ENCODE assay signal across 9 cellular contexts in genomic region chr9:73153793-73154227, GRCh38. TPM values are rescaled to one million over a fixed set of nuclear protein-coding genes. Genes with fewer than 3 reads are reported as not detected.
A peak's percentile ranks its signal among the peaks of the same experiment; 100 is the strongest.
DNase-seq lines count a peak whose midpoint lies in the region; ATAC-seq and TF ChIP-seq lines count a peak whose summit lies in the region.
"Had no signal": no experiment of that assay in that cellular context is flagged by ENCODE, and none has a peak within 500 bp of the region (broad histone marks: within the 10 kb centered on the region; RNA-seq: fewer than 3 reads in every experiment).

No MANE protein-coding gene starts in this region.

- H3K4me3 Mint-ChIP-seq in activated CD4-positive, alpha-beta T cell treated with anti-CD3 and anti-CD28 coated beads, Interleukin-2, amount 10 ng/mL, durations not matched to agents 7 days and 5 days = peak overlapping the region; percentile 84
- peak overlapping the region; percentile 92 for H3K4me3 Mint-ChIP-seq in activated naive CD8-positive, alpha-beta T cell

- H3K4me1 Mint-ChIP-seq in activated CD4-positive, alpha-beta T cell treated with anti-CD3 and anti-CD28 coated beads, Interleukin-2, amount 10 ng/mL, durations not matched to agents 7 days and 5 days = peaks cover 78% of the 10 kb centered on the region
- peaks cover 86% of the 10 kb centered on the region for H3K4me1 Mint-ChIP-seq in activated naive CD8-positive, alpha-beta T cell (ENCODE audit: low read depth)

- no peak for TF ChIP-seq CTCF in tibial artery (IDR thresholded peaks at IDR 0.05)

- no peaks in the 10 kb centered on the region for H3K9me3 Mint-ChIP-seq in activated CD4-positive, alpha-beta T cell treated with anti-CD3 and anti-CD28 coated beads, Interleukin-2, amount 10 ng/mL, durations not matched to agents 7 days and 5 days
- H3K9me3 Mint-ChIP-seq in activated naive CD8-positive, alpha-beta T cell (ENCODE audit: low read depth) = no peaks in the 10 kb centered on the region

- H3K36me3 ChIP-seq in tibial artery = peaks cover 4 to 5% (median 4%) of the 10 kb centered on the region in 3 donors

- CTCF ChIA-PET in activated CD4-positive, alpha-beta T cell treated with anti-CD3 and anti-CD28 coated beads, Interleukin-2, amount 10 ng/mL, durations not matched to agents 7 days and 5 days (lab: Charles Lee) = interaction anchor here (1.2 to 1.4 kb wide), 2 partner anchors 20 to 37 kb away, joined by 3 to 5 read pairs; no protein-coding TSS in a partner anchor

- no peaks in the 10 kb centered on the region for H3K27me3 ChIP-seq in tibial artery

- no peaks in the 10 kb centered on the region for H3K27me3 Mint-ChIP-seq in activated CD4-positive, alpha-beta T cell treated with anti-CD3 and anti-CD28 coated beads, Interleukin-2, amount 10 ng/mL, durations not matched to agents 7 days and 5 days
- H3K27me3 Mint-ChIP-seq in activated naive CD8-positive, alpha-beta T cell = no peaks in the 10 kb centered on the region

- H3K27ac Mint-ChIP-seq in activated CD4-positive, alpha-beta T cell treated with anti-CD3 and anti-CD28 coated beads, Interleukin-2, amount 10 ng/mL, durations not matched to agents 7 days and 5 days = peak overlapping the region; percentile 88
- H3K27ac Mint-ChIP-seq in activated naive CD8-positive, alpha-beta T cell = peak overlapping the region; percentile 87

- POLR2A ChIA-PET in activated CD4-positive, alpha-beta T cell treated with anti-CD3 and anti-CD28 coated beads, Interleukin-2, amount 10 ng/mL, durations not matched to agents 7 days and 5 days (lab: Charles Lee) = no interaction called here

- H3K4me1 ChIP-seq in tibial artery = peaks cover 0 to 77% (median 47%) of the 10 kb centered on the region in 4 donors

- intact Hi-C loops in tibial artery (cut with DNase I; ENCODE audit: low total_unique reads) = no loop called here

- ATAC-seq in GM21825 (IDR thresholded peaks at IDR 0.05; ENCODE audit: unreplicated experiment) (no peak), GM19463 (IDR thresholded peaks at IDR 0.05; ENCODE audit: unreplicated experiment) (no peak)

- DNase-seq in activated CD4-positive, alpha-beta T cell treated with anti-CD3 and anti-CD28 coated beads, Interleukin-2, amount 10 ng/mL, durations not matched to agents 7 days and 5 days = no peak
- no peak for DNase-seq in activated CD4-positive, alpha-beta T cell treated with anti-CD3 and anti-CD28 coated beads, Interleukin-2, amount 50 U/mL, for 1 hour
- DNase-seq in iPS-NIHi7 (ENCODE audit: extremely low spot score) = peak; percentile 10
- DNase-seq in tibial artery = no peak
- DNase-seq in NCI-H187 (lab: John Stamatoyannopoulos, UW) = no peak

- H3K36me3 Mint-ChIP-seq in activated CD4-positive, alpha-beta T cell treated with anti-CD3 and anti-CD28 coated beads, Interleukin-2, amount 10 ng/mL, durations not matched to agents 7 days and 5 days (ENCODE audit: low read depth) = peaks cover 29% of the 10 kb centered on the region
- peaks cover 10% of the 10 kb centered on the region for H3K36me3 Mint-ChIP-seq in activated naive CD8-positive, alpha-beta T cell

- no peaks in the 10 kb centered on the region for H3K9me3 ChIP-seq in tibial artery

- H3K4me3 ChIP-seq in tibial artery = peak overlapping the region; percentile 55 to 58

- peak overlapping the region; percentile 75 to 79 for H3K27ac ChIP-seq in tibial artery
- H3K27ac ChIP-seq: C4-2B had no signal

RNA-seq across cellular contexts. Expression of gene ANXA1, which starts 2.1 kb away (rescaled TPM):
- total RNA-seq in activated CD4-positive, alpha-beta T cell treated with anti-CD3 and anti-CD28 coated beads, Interleukin-2, amount 10 ng/mL, durations not matched to agents 7 days and 5 days = 100 to 1,000 TPM; 106 to 116 TPM
